In the genomic region with DNA sequence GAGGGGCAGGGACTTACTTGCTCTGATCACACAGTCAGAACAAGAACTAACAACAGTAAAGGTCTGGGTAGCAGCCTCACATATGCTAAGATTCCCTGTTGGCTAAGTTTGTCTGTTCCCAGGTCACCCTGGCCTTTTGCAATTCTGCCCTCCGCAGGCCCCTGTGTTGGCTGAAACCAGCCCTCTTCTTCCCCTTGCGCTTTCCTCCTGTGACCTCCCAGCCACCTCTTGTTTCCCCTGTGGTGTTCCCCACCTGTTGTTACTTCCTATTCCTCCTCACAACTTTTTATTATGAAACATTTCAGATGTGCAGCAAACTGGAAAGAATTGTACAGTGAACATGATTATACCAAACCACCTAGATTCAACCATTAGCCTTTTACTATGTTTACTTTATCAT, we compare ENCODE assay signal across 8 cellular contexts. TPM values are rescaled to one million over a fixed set of nuclear protein-coding genes. Genes with fewer than 3 reads are reported as not detected.
A peak's percentile ranks its signal among the peaks of the same experiment; 100 is the strongest.
DNase-seq lines count a peak whose midpoint lies in the region; ATAC-seq and TF ChIP-seq lines count a peak whose summit lies in the region.

No MANE protein-coding gene starts in this region.

- no peaks in the 10 kb centered on the region for H3K36me3 ChIP-seq in right lobe of liver

- no peak overlapping the region for H3K4me3 Mint-ChIP-seq in mesothelial cell of epicardium

- TF ChIP-seq POLR2A in right lobe of liver (IDR thresholded peaks at IDR 0.05): no peak

- H3K9me3 ChIP-seq in right lobe of liver: no peaks in the 10 kb centered on the region

- H3K27ac ChIP-seq in right lobe of liver: peak overlapping the region in 1 of 3 donors; percentile 53

- H3K27ac Mint-ChIP-seq in mesothelial cell of epicardium: no peak overlapping the region

- TF ChIP-seq CTCF in right lobe of liver (IDR thresholded peaks at IDR 0.05): no peak
- no peak for TF ChIP-seq CTCF in mesothelial cell of epicardium (IDR thresholded peaks at IDR 0.05; ENCODE audit: unreplicated experiment)

- DNase-seq in SKM-1 (lab: John Stamatoyannopoulos, UW; ENCODE audit: unreplicated experiment) (peak; percentile 99), right lobe of liver (no peak), NCI-H345 treated with DMSO at 0.1 percent for 48 hours (lab: John Stamatoyannopoulos, UW; ENCODE audit: unreplicated experiment) (no peak), head of caudate nucleus (no peak), mesothelial cell of epicardium (ENCODE audit: low spot score in 2 of 2, unreplicated experiment in 2 of 2) (no peak)

- WGBS in right lobe of liver (ENCODE audit: insufficient coverage, low coverage, low lambda C conversion rate, missing lambda C conversion rate): 11% methylated on average over 2 of the region's 2 CpGs

- no peak overlapping the region for H3K4me3 ChIP-seq in right lobe of liver

- no peaks in the 10 kb centered on the region for H3K36me3 Mint-ChIP-seq in mesothelial cell of epicardium

- peaks cover 43% of the 10 kb centered on the region for H3K4me1 Mint-ChIP-seq in mesothelial cell of epicardium

- H3K27me3 Mint-ChIP-seq in mesothelial cell of epicardium (ENCODE audit: low read depth): no peaks in the 10 kb centered on the region

- intact Hi-C loops in right lobe of liver (cut with DNase I): no loop called here
- intact Hi-C loops in head of caudate nucleus (cut with DNase I): no loop called here

- no peaks in the 10 kb centered on the region for H3K9me3 Mint-ChIP-seq in mesothelial cell of epicardium

- ATAC-seq in GM18502 (IDR thresholded peaks at IDR 0.05; ENCODE audit: poor library complexity, unreplicated experiment): peak; percentile 62
- ATAC-seq in HG02678 (IDR thresholded peaks at IDR 0.05; ENCODE audit: unreplicated experiment): peak; percentile 53
- peak; percentile 54 to 80 (median 64) for ATAC-seq in right lobe of liver
- ATAC-seq in GM18520 (IDR thresholded peaks at IDR 0.05; ENCODE audit: unreplicated experiment): no peak

- peaks cover 0 to 63% (median 17%) of the 10 kb centered on the region in 4 donors for H3K4me1 ChIP-seq in right lobe of liver

- H3K27me3 ChIP-seq in right lobe of liver: no peaks in the 10 kb centered on the region

RNA-seq across cellular contexts. Expression of a gene that starts 23.4 kb away (rescaled TPM):
- total RNA-seq in right lobe of liver (10 to 100 TPM; 25.6 to 46.6 (median 34.0) TPM), mesothelial cell of epicardium (59.0 to 60.2 TPM (median 59.1 TPM) in 3 replicates)
